17 cellular contexts compared by ENCODE assay signal in the genomic region with DNA sequence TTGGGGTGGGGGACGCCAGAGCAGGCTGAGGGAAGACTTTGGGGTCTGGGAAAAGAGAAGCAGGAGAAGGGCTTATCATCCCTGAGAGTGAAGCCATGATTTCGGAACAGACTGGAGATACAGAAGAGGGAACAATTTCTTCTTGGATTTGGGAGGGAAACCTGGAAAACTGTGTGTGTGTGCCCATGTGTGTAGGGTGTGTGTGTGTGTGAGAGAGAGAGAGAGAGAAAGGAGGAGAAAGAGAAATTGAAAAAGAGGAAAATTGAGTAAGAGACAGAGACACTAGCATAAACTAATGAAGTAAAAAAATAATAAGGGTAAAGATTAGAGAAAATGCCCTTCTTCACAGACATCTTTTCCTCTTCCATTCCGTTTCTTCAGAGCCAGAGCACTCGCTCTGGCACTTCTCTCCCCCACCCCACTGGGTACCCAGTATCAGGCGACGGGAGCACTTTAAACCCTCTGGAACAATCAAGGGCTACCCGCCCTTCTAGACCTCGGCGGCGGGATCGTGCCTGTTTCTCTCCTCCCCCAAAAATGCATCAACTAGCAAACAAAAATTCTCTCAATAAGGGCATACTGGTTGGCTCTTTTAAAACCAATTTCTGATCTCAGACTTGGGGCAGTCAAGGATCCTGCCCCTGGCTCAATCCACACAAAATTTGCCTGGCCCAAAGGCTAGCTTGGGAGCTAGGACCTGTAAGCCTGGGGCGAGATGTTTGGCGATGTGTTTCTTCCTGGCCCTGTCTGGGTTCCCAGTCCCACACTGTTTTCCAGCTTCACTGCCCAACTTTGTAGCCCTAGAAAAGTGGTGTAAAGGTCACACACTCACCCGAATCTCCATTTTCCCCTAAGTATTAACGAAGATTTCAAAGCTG. TPM values are rescaled to one million over a fixed set of nuclear protein-coding genes. Genes with fewer than 3 reads are reported as not detected.
DNase-seq lines count a peak whose midpoint lies in the region; ATAC-seq and TF ChIP-seq lines count a peak whose summit lies in the region.
"Had no signal": no experiment of that assay in that cellular context is flagged by ENCODE, and none has a peak within 500 bp of the region (broad histone marks: within the 10 kb centered on the region; RNA-seq: fewer than 3 reads in every experiment).

No MANE protein-coding gene starts in this region.

- TF ChIP-seq CTCF in WI38 (IDR thresholded peaks at IDR 0.05; ENCODE audit: low read depth, low read length) (no peak), esophagus muscularis mucosa (IDR thresholded peaks at IDR 0.05) (no peak), mesothelial cell of epicardium (IDR thresholded peaks at IDR 0.05; ENCODE audit: unreplicated experiment) (no peak), type B pancreatic cell (conservative IDR thresholded peaks at IDR 0.05) (no peak)

- ATAC-seq in HG03565 (IDR thresholded peaks at IDR 0.05; ENCODE audit: unreplicated experiment): no peak
- ATAC-seq in natural killer cell treated with Interleukin-12 subunit alpha and Interleukin-12 subunit beta and Interleukin-15 and Interleukin-18, amount 100 ng/mL, for 72 hours: no peak
- ATAC-seq in GM19324 (IDR thresholded peaks at IDR 0.05; ENCODE audit: low FRiP score, unreplicated experiment): no peak

- intact Hi-C loops in esophagus muscularis mucosa (cut with DNase I): no loop called here

- TF ChIP-seq POLR2A in esophagus muscularis mucosa (IDR thresholded peaks at IDR 0.05; ENCODE audit: low read depth): no peak

- no peaks in the 10 kb centered on the region for H3K27me3 ChIP-seq in esophagus muscularis mucosa

- H3K27ac ChIP-seq in esophagus muscularis mucosa (replicated peaks in 1 of 4): peak overlapping the region; percentile 91 to 97 (median 96)
- H3K27ac ChIP-seq: neutrophil had no signal

- peaks cover 67 to 97% (median 97%) of the 10 kb centered on the region in 4 donors for H3K4me1 ChIP-seq in esophagus muscularis mucosa

- H3K36me3 Mint-ChIP-seq in mesothelial cell of epicardium: peaks cover 8% of the 10 kb centered on the region
- peaks cover 21% of the 10 kb centered on the region for H3K36me3 Mint-ChIP-seq in type B pancreatic cell
- no peaks in the 10 kb centered on the region for H3K36me3 Mint-ChIP-seq in natural killer cell treated with Interleukin-12 subunit alpha and Interleukin-12 subunit beta and Interleukin-15 and Interleukin-18, amount 100 ng/mL, for 72 hours

- no peak for TF ChIP-seq EP300 in esophagus muscularis mucosa (IDR thresholded peaks at IDR 0.05)

- peaks cover 94% of the 10 kb centered on the region for H3K4me1 Mint-ChIP-seq in mesothelial cell of epicardium
- H3K4me1 Mint-ChIP-seq in type B pancreatic cell (ENCODE audit: unreplicated experiment): peaks cover 83% of the 10 kb centered on the region
- H3K4me1 Mint-ChIP-seq in natural killer cell treated with Interleukin-12 subunit alpha and Interleukin-12 subunit beta and Interleukin-15 and Interleukin-18, amount 100 ng/mL, for 72 hours (ENCODE audit: low read depth in 2 of 2): peaks cover 19 to 47% of the 10 kb centered on the region in 2 donors

- no peak for DNase-seq in esophagus muscularis mucosa (ENCODE audit: extremely low spot score)
- DNase-seq in mesothelial cell of epicardium (ENCODE audit: low spot score in 2 of 2, unreplicated experiment in 2 of 2): no peak
- DNase-seq in type B pancreatic cell (ENCODE audit: extremely low spot score, unreplicated experiment): no peak
- DNase-seq in natural killer cell treated with Interleukin-12 subunit alpha and Interleukin-12 subunit beta and Interleukin-15 and Interleukin-18, amount 100 ng/mL, for 72 hours (ENCODE audit: low spot score): no peak
- DNase-seq in activated gamma-delta T cell treated with Interleukin-2 at 50 U/mL for 16 hours: no peak
- DNase-seq: activated CD4-positive, alpha-beta T cell treated with anti-CD3 and anti-CD28 coated beads for 48 hours; central memory CD4-positive, alpha-beta T cell; KG1; NCI-H1092; NCI-H2081; NCI-H446 treated with DMSO at 0.1 percent for 48 hours; SW 1271; trophoblast cell had no signal

- 60% methylated on average over 15 of the region's 15 CpGs for whole genome bisulfite sequencing in esophagus muscularis mucosa

- H3K4me3 ChIP-seq in WI38 (ENCODE audit: low read depth, low read length): peak overlapping the region; percentile 46
- peak overlapping the region; percentile 42 to 57 (median 56) for H3K4me3 ChIP-seq in esophagus muscularis mucosa

- H3K27ac Mint-ChIP-seq in mesothelial cell of epicardium (peak overlapping the region; percentile 99), type B pancreatic cell (peak overlapping the region; percentile 94)
- peak overlapping the region in 1 of 2 donors; percentile 45 for H3K27ac Mint-ChIP-seq in natural killer cell treated with Interleukin-12 subunit alpha and Interleukin-12 subunit beta and Interleukin-15 and Interleukin-18, amount 100 ng/mL, for 72 hours

- H3K27me3 Mint-ChIP-seq in mesothelial cell of epicardium (ENCODE audit: low read depth) (peaks cover 4% of the 10 kb centered on the region), type B pancreatic cell (peaks cover 70% of the 10 kb centered on the region)
- H3K27me3 Mint-ChIP-seq in natural killer cell treated with Interleukin-12 subunit alpha and Interleukin-12 subunit beta and Interleukin-15 and Interleukin-18, amount 100 ng/mL, for 72 hours: peaks cover 0 to 4% of the 10 kb centered on the region in 2 donors

- peak overlapping the region; percentile 61 for H3K4me3 Mint-ChIP-seq in mesothelial cell of epicardium
- H3K4me3 Mint-ChIP-seq in type B pancreatic cell: peak overlapping the region; percentile 93
- no peak overlapping the region for H3K4me3 Mint-ChIP-seq in natural killer cell treated with Interleukin-12 subunit alpha and Interleukin-12 subunit beta and Interleukin-15 and Interleukin-18, amount 100 ng/mL, for 72 hours

- no peaks in the 10 kb centered on the region for H3K9me3 ChIP-seq in esophagus muscularis mucosa
- H3K9me3 ChIP-seq: neutrophil had no signal

- H3K36me3 ChIP-seq in esophagus muscularis mucosa: peaks cover 0 to 5% (median 0%) of the 10 kb centered on the region in 4 donors
- H3K36me3 ChIP-seq: neutrophil had no signal

- H3K9me3 Mint-ChIP-seq in mesothelial cell of epicardium (no peaks in the 10 kb centered on the region), type B pancreatic cell (no peaks in the 10 kb centered on the region)
- no peaks in the 10 kb centered on the region for H3K9me3 Mint-ChIP-seq in natural killer cell treated with Interleukin-12 subunit alpha and Interleukin-12 subunit beta and Interleukin-15 and Interleukin-18, amount 100 ng/mL, for 72 hours

RNA-seq across cellular contexts. Expression of a gene that starts 14.1 kb away (rescaled TPM):
- total RNA-seq in esophagus muscularis mucosa: 10 to 100 TPM; 36.3 to 86.4 (median 63.4) TPM
- total RNA-seq in mesothelial cell of epicardium: 46.6 to 47.2 TPM (median 46.7 TPM) in 3 replicates
- total RNA-seq in type B pancreatic cell (ENCODE audit: low replicate concordance): 35.6 and 36.5 TPM in 2 replicates
- 10 to 100 TPM; 20.8 to 30.0 TPM for total RNA-seq in natural killer cell treated with Interleukin-12 subunit alpha and Interleukin-12 subunit beta and Interleukin-15 and Interleukin-18, amount 100 ng/mL, for 72 hours

RNA-seq across cellular contexts. Expression of a gene that starts 19.2 kb away (rescaled TPM):
- total RNA-seq in esophagus muscularis mucosa (1 to 10 TPM; 3.5 to 8.3 (median 5.0) TPM), mesothelial cell of epicardium (34.2 to 39.2 TPM (median 34.4 TPM) in 3 replicates), type B pancreatic cell (ENCODE audit: low replicate concordance) (14.8 and 27.0 TPM in 2 replicates)
- 1 to 10 TPM; 6.9 to 8.2 TPM for total RNA-seq in natural killer cell treated with Interleukin-12 subunit alpha and Interleukin-12 subunit beta and Interleukin-15 and Interleukin-18, amount 100 ng/mL, for 72 hours

RNA-seq across cellular contexts. Expression of a gene that starts 28.2 kb away (rescaled TPM):
- total RNA-seq in esophagus muscularis mucosa (not detected), mesothelial cell of epicardium (0.24 to 0.43 TPM (median 0.25 TPM) in 3 replicates), type B pancreatic cell (ENCODE audit: low replicate concordance) (0.29 and 0.79 TPM in 2 replicates)
- not detected for total RNA-seq in natural killer cell treated with Interleukin-12 subunit alpha and Interleukin-12 subunit beta and Interleukin-15 and Interleukin-18, amount 100 ng/mL, for 72 hours

RNA-seq across cellular contexts. Expression of a gene that starts 31.1 kb away (rescaled TPM):
- 10 to 100 TPM; 10.8 to 34.9 (median 28.7) TPM for total RNA-seq in esophagus muscularis mucosa
- 282 to 303 TPM (median 282 TPM) in 3 replicates for total RNA-seq in mesothelial cell of epicardium
- 46.9 and 93.7 TPM in 2 replicates for total RNA-seq in type B pancreatic cell (ENCODE audit: low replicate concordance)
- 10 to 100 TPM in 1 of 2 donors, 1 to 10 TPM in 1; 9.0 to 15.4 TPM for total RNA-seq in natural killer cell treated with Interleukin-12 subunit alpha and Interleukin-12 subunit beta and Interleukin-15 and Interleukin-18, amount 100 ng/mL, for 72 hours

RNA-seq across cellular contexts. Expression of a gene that starts 34.6 kb away (rescaled TPM):
- total RNA-seq in esophagus muscularis mucosa: under 1 TPM; 0.17 to 0.83 (median 0.36) TPM
- 28.6 to 32.4 TPM (median 31.1 TPM) in 3 replicates for total RNA-seq in mesothelial cell of epicardium
- 10.1 and 20.8 TPM in 2 replicates for total RNA-seq in type B pancreatic cell (ENCODE audit: low replicate concordance)
- under 1 TPM in 1 of 2 donors, not detected in 1; 0.70 TPM for total RNA-seq in natural killer cell treated with Interleukin-12 subunit alpha and Interleukin-12 subunit beta and Interleukin-15 and Interleukin-18, amount 100 ng/mL, for 72 hours
